ENCODE assay signal across 13 cellular contexts in the genomic region with DNA sequence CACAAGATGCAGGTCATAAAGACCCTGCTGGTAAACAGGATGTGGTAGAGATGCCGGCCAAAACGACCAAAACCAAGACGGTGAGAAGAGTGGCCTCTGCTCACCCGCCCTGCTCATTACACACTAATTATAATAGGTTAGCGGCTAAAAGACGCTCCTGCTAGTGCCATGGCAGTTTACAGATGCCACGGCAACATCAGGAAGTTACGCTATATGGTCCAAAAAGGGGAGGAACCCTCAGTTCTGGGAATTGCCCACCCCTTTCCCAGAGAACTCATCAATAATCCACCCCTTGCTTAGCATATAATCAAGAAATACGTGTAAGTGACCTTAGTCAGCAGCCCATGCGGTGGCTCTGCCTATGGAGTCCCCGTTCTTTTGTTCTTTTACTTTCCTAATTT. TPM values are rescaled to one million over a fixed set of nuclear protein-coding genes. Genes with fewer than 3 reads are reported as not detected.
DNase-seq lines count a peak whose midpoint lies in the region; ATAC-seq and TF ChIP-seq lines count a peak whose summit lies in the region.
"Had no signal": no experiment of that assay in that cellular context is flagged by ENCODE, and none has a peak within 500 bp of the region (broad histone marks: within the 10 kb centered on the region; RNA-seq: fewer than 3 reads in every experiment).

No MANE protein-coding gene starts in this region.

- peaks cover 9% of the 10 kb centered on the region for H3K4me1 ChIP-seq in CD4-positive, CD25-positive, alpha-beta regulatory T cell (ENCODE audit: control insufficient read depth, insufficient read depth, low read length, poor library complexity, severe bottlenecking)
- H3K4me1 ChIP-seq in mononuclear cell (ENCODE audit: insufficient read depth, low read length) (no peaks in the 10 kb centered on the region), upper lobe of right lung (no peaks in the 10 kb centered on the region)

- TF ChIP-seq CTCF in WTC11 (IDR thresholded peaks at IDR 0.05) (no peak), upper lobe of right lung (IDR thresholded peaks at IDR 0.05) (no peak), lower leg skin (IDR thresholded peaks at IDR 0.05) (no peak)

- WGBS in lower leg skin, 2 donors: 49 to 55% methylated on average over 11 of the region's 11 CpGs

- no peaks in the 10 kb centered on the region for H3K36me3 ChIP-seq in CD4-positive, CD25-positive, alpha-beta regulatory T cell (ENCODE audit: control insufficient read depth, insufficient read depth, low read length)
- H3K36me3 ChIP-seq in upper lobe of right lung: no peaks in the 10 kb centered on the region
- H3K36me3 ChIP-seq: cardiac muscle cell had no signal

- DNase-seq in CD4-positive, CD25-positive, alpha-beta regulatory T cell: peak in 1 of 3 donors; percentile 62
- DNase-seq in H4 (ENCODE audit: low spot score) (peak; percentile 28), WTC11 (ENCODE audit: low spot score) (no peak), upper lobe of right lung (no peak), NCI-H146 (lab: John Stamatoyannopoulos, UW) (no peak), AG08396 (ENCODE audit: low spot score) (no peak), lower leg skin (ENCODE audit: low spot score in 2 of 2) (no peak)
- DNase-seq: head of caudate nucleus, NCI-H2171 treated with DMSO at 0.1 percent for 48 hours, small intestine, trophoblast cell had no signal

- H3K27me3 ChIP-seq in CD4-positive, CD25-positive, alpha-beta regulatory T cell (ENCODE audit: control insufficient read depth, insufficient read depth, low read length): peaks cover 4% of the 10 kb centered on the region
- H3K27me3 ChIP-seq in mononuclear cell (ENCODE audit: insufficient read depth, low read length): no peaks in the 10 kb centered on the region
- H3K27me3 ChIP-seq in upper lobe of right lung: peaks cover 50% of the 10 kb centered on the region

- CTCF ChIA-PET in WTC11 (lab: Charles Lee): no interaction called here

- peak; percentile 38 to 66 for ATAC-seq in CD4-positive, CD25-positive, alpha-beta regulatory T cell (ENCODE audit: low read depth in 2 of 2)
- ATAC-seq in WTC11 (no peak), upper lobe of right lung (no peak)

- peak overlapping the region; percentile 73 for H3K4me3 ChIP-seq in CD4-positive, CD25-positive, alpha-beta regulatory T cell (ENCODE audit: low read depth, low read length)
- H3K4me3 ChIP-seq in mononuclear cell (ENCODE audit: low read length) (peak overlapping the region; percentile 23), upper lobe of right lung (no peak overlapping the region), lower leg skin (ENCODE audit: low read depth, poor library complexity, severe bottlenecking) (no peak overlapping the region)
- H3K4me3 ChIP-seq: cardiac muscle cell had no signal

- H3K27ac Mint-ChIP-seq in CD4-positive, CD25-positive, alpha-beta regulatory T cell: peak overlapping the region in 1 of 3 donors; percentile 31
- peak overlapping the region; percentile 23; the same call in 1 of the 2 replicates for H3K27ac Mint-ChIP-seq in WTC11

- H3K4me1 Mint-ChIP-seq in CD4-positive, CD25-positive, alpha-beta regulatory T cell: peaks cover 0 to 6% (median 1%) of the 10 kb centered on the region in 4 donors
- peaks cover 15% of the 10 kb centered on the region for H3K4me1 Mint-ChIP-seq in WTC11

- no peak for TF ChIP-seq POLR2A in lower leg skin (IDR thresholded peaks at IDR 0.05)

- no peaks in the 10 kb centered on the region for H3K36me3 Mint-ChIP-seq in CD4-positive, CD25-positive, alpha-beta regulatory T cell
- H3K36me3 Mint-ChIP-seq in WTC11: no peaks in the 10 kb centered on the region

- H3K27me3 Mint-ChIP-seq in CD4-positive, CD25-positive, alpha-beta regulatory T cell: peaks cover 15% of the 10 kb centered on the region
- H3K27me3 Mint-ChIP-seq in WTC11 (ENCODE audit: low read depth): no peaks in the 10 kb centered on the region; the same call in 1 of the 2 replicates

- H3K4me3 Mint-ChIP-seq in CD4-positive, CD25-positive, alpha-beta regulatory T cell: peak overlapping the region; percentile 21 to 88 (median 82)
- H3K4me3 Mint-ChIP-seq in WTC11: no peak overlapping the region

- POLR2A ChIA-PET in WTC11 (lab: Charles Lee): no interaction called here

- no peaks in the 10 kb centered on the region for H3K9me3 ChIP-seq in CD4-positive, CD25-positive, alpha-beta regulatory T cell (ENCODE audit: control insufficient read depth in 2 of 2, low read length in 2 of 2)
- H3K9me3 ChIP-seq in mononuclear cell (ENCODE audit: low read depth, low read length) (no peaks in the 10 kb centered on the region), upper lobe of right lung (no peaks in the 10 kb centered on the region)

- no peaks in the 10 kb centered on the region for H3K9me3 Mint-ChIP-seq in CD4-positive, CD25-positive, alpha-beta regulatory T cell
- H3K9me3 Mint-ChIP-seq in WTC11: no peaks in the 10 kb centered on the region

- H3K27ac ChIP-seq in CD4-positive, CD25-positive, alpha-beta regulatory T cell (ENCODE audit: insufficient read depth, low read length, poor library complexity, severe bottlenecking): no peak overlapping the region
- H3K27ac ChIP-seq in upper lobe of right lung: no peak overlapping the region
- H3K27ac ChIP-seq: cardiac muscle cell had no signal

- intact Hi-C loops in upper lobe of right lung (cut with DNase I): no loop called here
- intact Hi-C loops in lower leg skin (cut with DNase I; ENCODE audit: low total_unique reads): no loop called here

TF ChIP-seq in WTC11, 78 proteins besides CTCF, POLR2A, EP300 and RAD21 (continues in another document):
- TF ChIP-seq SOX15 (CRISPR knock-in tag; IDR thresholded peaks at IDR 0.05): no peak
- TF ChIP-seq CBFB (CRISPR knock-in tag; IDR thresholded peaks at IDR 0.05; ENCODE audit: low read depth): no peak
- no peak for TF ChIP-seq KAT7 (CRISPR knock-in tag; IDR thresholded peaks at IDR 0.05; ENCODE audit: borderline replicate concordance)
- no peak for TF ChIP-seq TEAD4 (CRISPR knock-in tag; IDR thresholded peaks at IDR 0.05)
- TF ChIP-seq GTF2I (CRISPR knock-in tag; conservative IDR thresholded peaks at IDR 0.05): no peak
- TF ChIP-seq ETV6 (CRISPR knock-in tag; IDR thresholded peaks at IDR 0.05): no peak
- TF ChIP-seq FOXJ3 (CRISPR knock-in tag; IDR thresholded peaks at IDR 0.05; ENCODE audit: borderline replicate concordance): no peak
- TF ChIP-seq PREB (CRISPR knock-in tag; IDR thresholded peaks at IDR 0.05; ENCODE audit: borderline replicate concordance): no peak
- TF ChIP-seq SMAD3 (CRISPR knock-in tag; IDR thresholded peaks at IDR 0.05; ENCODE audit: borderline replicate concordance): no peak
- TF ChIP-seq STAT6 (CRISPR knock-in tag; conservative IDR thresholded peaks at IDR 0.05; ENCODE audit: low read depth): no peak

RNA-seq across cellular contexts. Expression of gene BHLHE23, which starts 17.6 kb away (rescaled TPM):
- total RNA-seq in CD4-positive, CD25-positive, alpha-beta regulatory T cell: not detected
- not detected for polyA plus RNA-seq in CD4-positive, CD25-positive, alpha-beta regulatory T cell
- total RNA-seq in H4 (2014; rRNA removed; shearing (Covaris generic)): not detected in 2 replicates
- total RNA-seq in WTC11 (2021) (0.57 to 1.3 TPM (median 0.66 TPM) in 3 replicates), mononuclear cell (not detected), upper lobe of right lung (not detected), lower leg skin (under 1 TPM in 1 of 4 donors, not detected in 3; 0.23 TPM)
- total RNA-seq: cardiac muscle cell had no signal
- polyA plus RNA-seq: cardiac muscle cell, small intestine had no signal

RNA-seq across cellular contexts. Expression of gene SLC17A9, which starts 36.7 kb away (rescaled TPM):
- 4.1 TPM for total RNA-seq in CD4-positive, CD25-positive, alpha-beta regulatory T cell
- polyA plus RNA-seq in CD4-positive, CD25-positive, alpha-beta regulatory T cell: under 1 TPM in 3 of 4 donors, not detected in 1; 0.06 to 0.34 (median 0.32) TPM
- total RNA-seq in H4 (2014; rRNA removed; shearing (Covaris generic)): not detected in 2 replicates
- 26.2 to 41.7 TPM (median 30.8 TPM) in 3 replicates for total RNA-seq in WTC11 (2021)
- total RNA-seq in mononuclear cell: 2.0 TPM
- 15.2 TPM for total RNA-seq in upper lobe of right lung
- 1 to 10 TPM in 2 of 4 donors, under 1 TPM in 2; 0.46 to 1.1 (median 0.73) TPM for total RNA-seq in lower leg skin

RNA-seq across cellular contexts. Expression of gene GID8, which starts 51.3 kb away (rescaled TPM):
- 31.9 TPM for total RNA-seq in CD4-positive, CD25-positive, alpha-beta regulatory T cell
- 10 to 100 TPM; 15.5 to 19.9 (median 17.0) TPM for polyA plus RNA-seq in CD4-positive, CD25-positive, alpha-beta regulatory T cell
- 19.6 and 23.7 TPM in 2 replicates for total RNA-seq in H4 (2014; rRNA removed; shearing (Covaris generic))
- total RNA-seq in WTC11 (2021) (56.2 to 70.2 TPM (median 56.6 TPM) in 3 replicates), mononuclear cell (31.9 TPM), upper lobe of right lung (27.4 TPM), lower leg skin (10 to 100 TPM; 39.6 to 59.3 (median 44.2) TPM)

Comparison
In these comparisons a context has a peak if more than half of its experiments do, and no peak if none do; other contexts are left out.
1. ATAC-seq: peak in CD4-positive, CD25-positive, alpha-beta regulatory T cell (2 of 2); none in WTC11 (single experiment) and upper lobe of right lung (single experiment).
2. H3K4me3 ChIP-seq: peak in CD4-positive, CD25-positive, alpha-beta regulatory T cell (single experiment) and mononuclear cell (single experiment); none in upper lobe of right lung (single experiment) and lower leg skin (single experiment).